In the genomic region with DNA sequence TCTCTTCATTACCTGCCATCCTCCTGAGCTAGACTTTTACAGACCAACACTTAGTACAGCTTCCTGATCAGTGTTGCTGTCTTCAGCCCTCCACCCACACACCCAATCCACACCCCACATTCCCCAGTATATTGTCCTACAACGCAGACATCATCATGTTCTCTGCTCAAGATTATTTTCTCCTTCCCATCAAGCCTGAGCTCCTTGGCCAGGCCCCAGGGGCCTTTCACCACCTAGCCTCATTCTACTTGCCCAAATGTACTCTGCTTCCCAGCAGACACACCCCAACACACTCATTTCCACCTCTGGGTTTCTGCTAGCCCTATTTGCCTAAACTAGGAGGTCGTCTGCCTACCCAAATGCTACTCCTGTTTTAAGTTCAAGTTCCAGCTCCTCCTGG, we compare ENCODE assay signal across 10 cellular contexts. TPM values are rescaled to one million over a fixed set of nuclear protein-coding genes. Genes with fewer than 3 reads are reported as not detected.
A peak's percentile ranks its signal among the peaks of the same experiment; 100 is the strongest.
DNase-seq lines count a peak whose midpoint lies in the region; TF ChIP-seq lines count a peak whose summit lies in the region.
"Had no signal": no experiment of that assay in that cellular context is flagged by ENCODE, and none has a peak within 500 bp of the region (broad histone marks: within the 10 kb centered on the region; RNA-seq: fewer than 3 reads in every experiment).

No MANE protein-coding gene starts in this region.

- H3K36me3 ChIP-seq in hepatocyte (replicated peaks; ENCODE audit: insufficient read depth, low read depth) (no peaks in the 10 kb centered on the region), suprapubic skin (no peaks in the 10 kb centered on the region), ascending aorta (no peaks in the 10 kb centered on the region)

- H3K27me3 ChIP-seq in hepatocyte: no peaks in the 10 kb centered on the region
- no peaks in the 10 kb centered on the region for H3K27me3 ChIP-seq in suprapubic skin
- H3K27me3 ChIP-seq in ascending aorta: no peaks in the 10 kb centered on the region

- peak overlapping the region; percentile 76 for H3K27ac ChIP-seq in hepatocyte
- H3K27ac ChIP-seq in suprapubic skin: peak overlapping the region; percentile 77
- no peak overlapping the region for H3K27ac ChIP-seq in ascending aorta

- H3K4me3 Mint-ChIP-seq in activated naive CD4-positive, alpha-beta T cell treated with anti-CD3 and anti-CD28 coated beads for 36 hours: no peak overlapping the region
- H3K4me3 Mint-ChIP-seq in activated T-helper 2 cell treated with anti-CD3 and anti-CD28 coated beads, Interferon-gamma antibody, Interleukin-2, Interleukin-4, amounts not matched to agents 10 μg/mL and 5 μg/mL and 100 μg/mL, durations not matched to agents 14 hours and 24 hours and 36 hours (ENCODE audit: low read depth): no peak overlapping the region

- H3K4me1 Mint-ChIP-seq in activated naive CD4-positive, alpha-beta T cell treated with anti-CD3 and anti-CD28 coated beads for 36 hours (ENCODE audit: low read depth): peaks cover 28% of the 10 kb centered on the region
- peaks cover 42% of the 10 kb centered on the region for H3K4me1 Mint-ChIP-seq in activated T-helper 2 cell treated with anti-CD3 and anti-CD28 coated beads, Interferon-gamma antibody, Interleukin-2, Interleukin-4, amounts not matched to agents 10 μg/mL and 5 μg/mL and 100 μg/mL, durations not matched to agents 14 hours and 24 hours and 36 hours (ENCODE audit: low read depth)

- intact Hi-C loops in activated naive CD4-positive, alpha-beta T cell treated with anti-CD3 and anti-CD28 coated beads for 36 hours (cut with micrococcal nuclease): no loop called here
- intact Hi-C loops in activated T-helper 2 cell treated with anti-CD3 and anti-CD28 coated beads, Interferon-gamma antibody, Interleukin-2, Interleukin-4, amounts not matched to agents 10 μg/mL and 5 μg/mL and 100 μg/mL, durations not matched to agents 14 hours and 24 hours and 36 hours (cut with micrococcal nuclease): no loop called here
- intact Hi-C loops in ascending aorta (cut with DNase I): no loop called here

- CTCF ChIA-PET in activated naive CD4-positive, alpha-beta T cell treated with anti-CD3 and anti-CD28 coated beads for 36 hours (lab: Charles Lee): interaction anchor here (0.8 to 1.4 kb wide), 3 partner anchors 9 to 257 kb away, joined by 3 to 5 read pairs (median 4); no protein-coding TSS in a partner anchor

- no peaks in the 10 kb centered on the region for H3K9me2 ChIP-seq in hepatocyte (replicated peaks; ENCODE audit: insufficient read depth)

- H3K27ac Mint-ChIP-seq in activated naive CD4-positive, alpha-beta T cell treated with anti-CD3 and anti-CD28 coated beads for 36 hours: peak overlapping the region; percentile 63
- H3K27ac Mint-ChIP-seq in activated T-helper 2 cell treated with anti-CD3 and anti-CD28 coated beads, Interferon-gamma antibody, Interleukin-2, Interleukin-4, amounts not matched to agents 10 μg/mL and 5 μg/mL and 100 μg/mL, durations not matched to agents 14 hours and 24 hours and 36 hours: peak overlapping the region; percentile 88

- no peak for TF ChIP-seq POLR2A in suprapubic skin (IDR thresholded peaks at IDR 0.05)

- DNase-seq in activated naive CD4-positive, alpha-beta T cell treated with anti-CD3 and anti-CD28 coated beads for 36 hours: peak; percentile 26
- DNase-seq in activated naive CD4-positive, alpha-beta T cell (lab: John Stamatoyannopoulos, UW): no peak
- DNase-seq in activated T-helper 2 cell treated with anti-CD3 and anti-CD28 coated beads, Interferon-gamma antibody, Interleukin-2, Interleukin-4, amounts not matched to agents 10 μg/mL and 5 μg/mL and 100 μg/mL, durations not matched to agents 14 hours and 24 hours and 36 hours (ENCODE audit: low spot score): no peak
- DNase-seq in hepatocyte (ENCODE audit: low spot score): no peak
- no peak for DNase-seq in suprapubic skin (ENCODE audit: low spot score in 2 of 2)
- no peak for DNase-seq in ascending aorta (ENCODE audit: low spot score in 2 of 2)
- no peak for DNase-seq in NCI-H2029 (lab: John Stamatoyannopoulos, UW)
- DNase-seq in Kasumi-1 (lab: John Stamatoyannopoulos, UW): no peak
- DNase-seq: GDM1, NCI-H1694 treated with DMSO at 0.1 percent for 48 hours had no signal

- H3K9me3 Mint-ChIP-seq in activated naive CD4-positive, alpha-beta T cell treated with anti-CD3 and anti-CD28 coated beads for 36 hours: no peaks in the 10 kb centered on the region
- H3K9me3 Mint-ChIP-seq in activated T-helper 2 cell treated with anti-CD3 and anti-CD28 coated beads, Interferon-gamma antibody, Interleukin-2, Interleukin-4, amounts not matched to agents 10 μg/mL and 5 μg/mL and 100 μg/mL, durations not matched to agents 14 hours and 24 hours and 36 hours: no peaks in the 10 kb centered on the region

- no peaks in the 10 kb centered on the region for H3K27me3 Mint-ChIP-seq in activated naive CD4-positive, alpha-beta T cell treated with anti-CD3 and anti-CD28 coated beads for 36 hours (ENCODE audit: low read depth)
- no peaks in the 10 kb centered on the region for H3K27me3 Mint-ChIP-seq in activated T-helper 2 cell treated with anti-CD3 and anti-CD28 coated beads, Interferon-gamma antibody, Interleukin-2, Interleukin-4, amounts not matched to agents 10 μg/mL and 5 μg/mL and 100 μg/mL, durations not matched to agents 14 hours and 24 hours and 36 hours (ENCODE audit: low read depth)

- no peak overlapping the region for H3K4me2 ChIP-seq in hepatocyte

- WGBS in hepatocyte (ENCODE audit: low lambda C conversion rate, missing lambda C conversion rate): 71% methylated on average over 2 of the region's 2 CpGs
- 34% methylated on average over 2 of the region's 2 CpGs for WGBS in suprapubic skin

- TF ChIP-seq CTCF in hepatocyte (IDR thresholded peaks at IDR 0.05; ENCODE audit: poor library complexity): no peak
- TF ChIP-seq CTCF in suprapubic skin (IDR thresholded peaks at IDR 0.05): no peak
- no peak for TF ChIP-seq CTCF in ascending aorta (IDR thresholded peaks at IDR 0.05)

- no peaks in the 10 kb centered on the region for H3K9me3 ChIP-seq in hepatocyte (ENCODE audit: low read depth)
- no peaks in the 10 kb centered on the region for H3K9me3 ChIP-seq in suprapubic skin
- no peaks in the 10 kb centered on the region for H3K9me3 ChIP-seq in ascending aorta

- no peaks in the 10 kb centered on the region for H4K20me1 ChIP-seq in hepatocyte (ENCODE audit: insufficient read depth, poor library complexity, severe bottlenecking)

- no peaks in the 10 kb centered on the region for H3K79me2 ChIP-seq in hepatocyte

- H3K4me3 ChIP-seq in hepatocyte (no peak overlapping the region), suprapubic skin (no peak overlapping the region), ascending aorta (no peak overlapping the region)

- TF ChIP-seq EP300 in suprapubic skin (IDR thresholded peaks at IDR 0.05): no peak

- H3K36me3 Mint-ChIP-seq in activated naive CD4-positive, alpha-beta T cell treated with anti-CD3 and anti-CD28 coated beads for 36 hours (ENCODE audit: low read depth): no peaks in the 10 kb centered on the region
- no peaks in the 10 kb centered on the region for H3K36me3 Mint-ChIP-seq in activated T-helper 2 cell treated with anti-CD3 and anti-CD28 coated beads, Interferon-gamma antibody, Interleukin-2, Interleukin-4, amounts not matched to agents 10 μg/mL and 5 μg/mL and 100 μg/mL, durations not matched to agents 14 hours and 24 hours and 36 hours (ENCODE audit: low read depth)

- H2AFZ ChIP-seq in hepatocyte: no peak overlapping the region

- peaks cover 30% of the 10 kb centered on the region for H3K4me1 ChIP-seq in hepatocyte (ENCODE audit: insufficient read depth)
- H3K4me1 ChIP-seq in suprapubic skin: peaks cover 91% of the 10 kb centered on the region
- H3K4me1 ChIP-seq in ascending aorta: no peaks in the 10 kb centered on the region

RNA-seq across cellular contexts. Expression of gene DAPK2, which starts 37.0 kb away (rescaled TPM):
- total RNA-seq in activated naive CD4-positive, alpha-beta T cell treated with anti-CD3 and anti-CD28 coated beads for 36 hours: under 1 TPM in 1 of 2 experiments, not detected in 1; 0.44 TPM
- 1.9 and 2.0 TPM in 2 replicates for total RNA-seq in activated T-helper 2 cell treated with anti-CD3 and anti-CD28 coated beads, Interferon-gamma antibody, Interleukin-2, Interleukin-4, amounts not matched to agents 10 μg/mL and 5 μg/mL and 100 μg/mL, durations not matched to agents 14 hours and 24 hours and 36 hours
- 4.9 and 7.3 TPM in 2 replicates for total RNA-seq in hepatocyte
- polyA plus RNA-seq in hepatocyte: 4.4 and 5.1 TPM in 2 replicates
- total RNA-seq in suprapubic skin: 10 to 100 TPM; 13.1 to 30.8 (median 26.4) TPM
- 2.4 TPM for total RNA-seq in ascending aorta

Comparison
In these comparisons a context has a peak if more than half of its experiments do, and no peak if none do; other contexts are left out.
1. H3K27ac ChIP-seq: peak in hepatocyte (single experiment) and suprapubic skin (single experiment); none in ascending aorta (0 of 2).